In genomic region chr2:134588556-134588955, GRCh38 we compare ENCODE assay signal across 35 cellular contexts.
"Had no signal": no experiment of that assay in that cellular context is flagged by ENCODE, and none has a peak within 500 bp of the region (broad histone marks: within the 10 kb centered on the region; RNA-seq: fewer than 3 reads in every experiment).

No MANE protein-coding gene starts in this region.

- H3K27me3 Mint-ChIP-seq: activated B cell treated with CpG ODN at 0.5 μM for 24 hours; activated CD4-positive, alpha-beta T cell treated with anti-CD3 and anti-CD28 coated beads, Interleukin-2, amount 10 ng/mL, durations not matched to agents 24 days and 14 days; activated CD8-positive, alpha-beta memory T cell treated with anti-CD3 and anti-CD28 coated beads, Interleukin-2, amount 10 ng/mL, durations not matched to agents 7 days and 5 days; activated naive CD4-positive, alpha-beta T cell treated with anti-CD3 and anti-CD28 coated beads, Interleukin-2, amount 50 U/mL, for 24 hours; activated naive CD8-positive, alpha-beta T cell; activated naive CD8-positive, alpha-beta T cell treated with anti-CD3 and anti-CD28 coated beads, Interleukin-2, amount 10 ng/mL, durations not matched to agents 7 days and 5 days; activated naive CD8-positive, alpha-beta T cell treated with anti-CD3 and anti-CD28 coated beads, Interleukin-2, amount 50 U/mL, for 24 hours; activated T-cell treated with anti-CD3 and anti-CD28 coated beads, Interleukin-2, amount 50 U/mL, for 24 hours; brain; central memory CD8-positive, alpha-beta T cell had no signal

- H3K4me1 ChIP-seq: ascending aorta had no signal

- H3K27ac Mint-ChIP-seq: activated B cell treated with CpG ODN at 0.5 μM for 24 hours; activated CD4-positive, alpha-beta memory T cell treated with anti-CD3 and anti-CD28 coated beads, Interleukin-2, amount 10 ng/mL, durations not matched to agents 7 days and 5 days; activated CD4-positive, alpha-beta T cell treated with anti-CD3 and anti-CD28 coated beads, Interleukin-2, amount 10 ng/mL, durations not matched to agents 24 days and 14 days; activated CD8-positive, alpha-beta memory T cell treated with anti-CD3 and anti-CD28 coated beads, Interleukin-2, amount 10 ng/mL, durations not matched to agents 7 days and 5 days; activated CD8-positive, alpha-beta T cell treated with anti-CD3 and anti-CD28 coated beads, Interleukin-2, amount 10 ng/mL, durations not matched to agents 7 days and 5 days; activated naive CD4-positive, alpha-beta T cell treated with anti-CD3 and anti-CD28 coated beads, Interleukin-2, amount 10 ng/mL, durations not matched to agents 7 days and 5 days; activated naive CD4-positive, alpha-beta T cell treated with anti-CD3 and anti-CD28 coated beads, Interleukin-2, amount 50 U/mL, for 24 hours; activated naive CD8-positive, alpha-beta T cell; activated naive CD8-positive, alpha-beta T cell treated with anti-CD3 and anti-CD28 coated beads, Interleukin-2, amount 10 ng/mL, durations not matched to agents 7 days and 5 days; activated naive CD8-positive, alpha-beta T cell treated with anti-CD3 and anti-CD28 coated beads, Interleukin-2, amount 50 U/mL, for 24 hours; activated T-cell treated with anti-CD3 and anti-CD28 coated beads, Interleukin-2, amount 50 U/mL, for 24 hours; activated T-helper 2 cell treated with anti-CD3 and anti-CD28 coated beads, Interferon-gamma antibody, Interleukin-2, Interleukin-4, amounts not matched to agents 10 μg/mL and 5 μg/mL and 100 μg/mL, durations not matched to agents 14 hours and 24 hours and 36 hours; T-helper 1 cell treated with Interleukin-12 subunit alpha and Interleukin-12 subunit beta and Interleukin-4 antibody, amounts not matched to agents 30 μg/mL and 1 μg/mL, for 36 hours; T-helper 2 cell treated with Interferon-gamma antibody and Interleukin-4, amounts not matched to agents 5 μg/mL and 100 μg/mL, for 36 hours had no signal

- ATAC-seq: activated CD8-positive, alpha-beta memory T cell treated with anti-CD3 and anti-CD28 coated beads, Interleukin-2, amount 10 ng/mL, durations not matched to agents 7 days and 5 days; activated CD8-positive, alpha-beta T cell treated with anti-CD3 and anti-CD28 coated beads, Interleukin-2, amount 10 ng/mL, durations not matched to agents 7 days and 5 days; activated naive CD8-positive, alpha-beta T cell treated with anti-CD3 and anti-CD28 coated beads, Interleukin-2, amount 50 U/mL, for 24 hours had no signal

- H3K4me3 ChIP-seq: ascending aorta, cardiac muscle cell had no signal

- H3K4me1 Mint-ChIP-seq: activated naive CD4-positive, alpha-beta T cell treated with anti-CD3 and anti-CD28 coated beads, Interleukin-2, amount 50 U/mL, for 24 hours; activated naive CD8-positive, alpha-beta T cell treated with anti-CD3 and anti-CD28 coated beads, Interleukin-2, amount 50 U/mL, for 24 hours had no signal

- H3K27me3 ChIP-seq: ascending aorta, cardiac muscle cell had no signal

- H3K27ac ChIP-seq: ascending aorta, cardiac muscle cell, VCaP had no signal

- H3K36me3 ChIP-seq: ascending aorta, cardiac muscle cell had no signal

- H3K4me3 Mint-ChIP-seq: activated B cell treated with CpG ODN at 0.5 μM for 24 hours; activated CD4-positive, alpha-beta memory T cell treated with anti-CD3 and anti-CD28 coated beads, Interleukin-2, amount 10 ng/mL, durations not matched to agents 7 days and 5 days; activated CD4-positive, alpha-beta T cell treated with anti-CD3 and anti-CD28 coated beads, Interleukin-2, amount 10 ng/mL, durations not matched to agents 24 days and 14 days; activated CD8-positive, alpha-beta memory T cell treated with anti-CD3 and anti-CD28 coated beads, Interleukin-2, amount 10 ng/mL, durations not matched to agents 7 days and 5 days; activated CD8-positive, alpha-beta T cell treated with anti-CD3 and anti-CD28 coated beads, Interleukin-2, amount 10 ng/mL, durations not matched to agents 7 days and 5 days; activated naive CD4-positive, alpha-beta T cell treated with anti-CD3 and anti-CD28 coated beads, Interleukin-2, amount 10 ng/mL, durations not matched to agents 7 days and 5 days; activated naive CD4-positive, alpha-beta T cell treated with anti-CD3 and anti-CD28 coated beads, Interleukin-2, amount 50 U/mL, for 24 hours; activated naive CD8-positive, alpha-beta T cell; activated naive CD8-positive, alpha-beta T cell treated with anti-CD3 and anti-CD28 coated beads, Interleukin-2, amount 10 ng/mL, durations not matched to agents 7 days and 5 days; activated naive CD8-positive, alpha-beta T cell treated with anti-CD3 and anti-CD28 coated beads, Interleukin-2, amount 50 U/mL, for 24 hours; activated T-cell treated with anti-CD3 and anti-CD28 coated beads, Interleukin-2, amount 50 U/mL, for 24 hours; brain; central memory CD8-positive, alpha-beta T cell; T-helper 1 cell treated with Interleukin-12 subunit alpha and Interleukin-12 subunit beta and Interleukin-4 antibody, amounts not matched to agents 30 μg/mL and 1 μg/mL, for 36 hours; T-helper 2 cell treated with Interferon-gamma antibody and Interleukin-4, amounts not matched to agents 5 μg/mL and 100 μg/mL, for 36 hours had no signal

- DNase-seq: activated B cell treated with CpG ODN at 0.5 μM for 24 hours; activated CD4-positive, alpha-beta memory T cell treated with anti-CD3 and anti-CD28 coated beads, Interleukin-2, amount 10 ng/mL, durations not matched to agents 7 days and 5 days; activated CD4-positive, alpha-beta T cell treated with anti-CD3 and anti-CD28 coated beads for 4 hours; activated CD4-positive, alpha-beta T cell treated with anti-CD3 and anti-CD28 coated beads, Interleukin-2, amount 10 ng/mL, durations not matched to agents 24 days and 14 days; activated CD4-positive, alpha-beta T cell treated with anti-CD3 and anti-CD28 coated beads, Interleukin-2, amount 50 U/mL, for 48 hours; activated CD4-positive, CD25-positive, alpha-beta regulatory T cell treated with anti-CD3 and anti-CD28 coated beads, Interleukin-2, amount 50 U/mL, for 72 hours; activated CD8-positive, alpha-beta memory T cell treated with anti-CD3 and anti-CD28 coated beads for 24 hours; activated CD8-positive, alpha-beta memory T cell treated with anti-CD3 and anti-CD28 coated beads, Interleukin-2, amount 10 ng/mL, durations not matched to agents 7 days and 5 days; activated CD8-positive, alpha-beta memory T cell treated with anti-CD3 and anti-CD28 coated beads, Interleukin-2, amount 50 U/mL, for 48 hours; activated CD8-positive, alpha-beta T cell treated with anti-CD3 and anti-CD28 coated beads, Interleukin-2, amount 10 ng/mL, durations not matched to agents 7 days and 5 days; activated effector memory CD4-positive, alpha-beta T cell treated with Interleukin-2 at 50 U/mL for 16 hours; activated gamma-delta T cell; activated naive CD4-positive, alpha-beta T cell treated with anti-CD3 and anti-CD28 coated beads, Interleukin-2, amount 10 ng/mL, durations not matched to agents 7 days and 5 days; activated naive CD4-positive, alpha-beta T cell treated with Interleukin-2 at 50 U/mL for 16 hours; activated naive CD8-positive, alpha-beta T cell treated with anti-CD3 and anti-CD28 coated beads, Interleukin-2, amount 10 ng/mL, durations not matched to agents 7 days and 5 days; activated naive CD8-positive, alpha-beta T cell treated with anti-CD3 and anti-CD28 coated beads, Interleukin-2, amount 50 U/mL, for 24 hours; activated T-cell treated with anti-CD3 and anti-CD28 coated beads, Interleukin-2, amount 50 U/mL, for 24 hours; activated T-cell treated with anti-CD3 and anti-CD28 coated beads, Interleukin-2, amount 50 U/mL, for 48 hours; amygdala; anterior cingulate cortex; caudate nucleus; cerebellar nuclear complex; T-helper 1 cell; T-helper 2 cell; T-helper 9 cell had no signal
